22 cellular contexts compared by ENCODE assay signal in genomic region chr1:20093940-20094391, GRCh38. TPM values are rescaled to one million over a fixed set of nuclear protein-coding genes. Genes with fewer than 3 reads are reported as not detected.
DNase-seq lines count a peak whose midpoint lies in the region; ATAC-seq and TF ChIP-seq lines count a peak whose summit lies in the region.
"Had no signal": no experiment of that assay in that cellular context is flagged by ENCODE, and none has a peak within 500 bp of the region (broad histone marks: within the 10 kb centered on the region; RNA-seq: fewer than 3 reads in every experiment).

No MANE protein-coding gene starts in this region.

- H3K36me3 ChIP-seq in breast epithelium: no peaks in the 10 kb centered on the region
- H3K36me3 ChIP-seq in heart left ventricle: peaks cover 0 to 30% (median 20%) of the 10 kb centered on the region in 9 donors
- no peaks in the 10 kb centered on the region for H3K36me3 ChIP-seq in naive thymus-derived CD4-positive, alpha-beta T cell (ENCODE audit: control insufficient read depth in 2 of 3, insufficient read depth in 3 of 3, low read length in 3 of 3)

- no peaks in the 10 kb centered on the region for H3K27me3 ChIP-seq in breast epithelium
- no peaks in the 10 kb centered on the region for H3K27me3 ChIP-seq in heart left ventricle
- no peaks in the 10 kb centered on the region for H3K27me3 ChIP-seq in naive thymus-derived CD4-positive, alpha-beta T cell (ENCODE audit: control insufficient read depth in 2 of 2, insufficient read depth in 2 of 2, low read length in 2 of 2)

- ATAC-seq in heart left ventricle: peak; percentile 74 to 91 (median 80)
- ATAC-seq in naive thymus-derived CD4-positive, alpha-beta T cell: no peak
- ATAC-seq: activated naive CD8-positive, alpha-beta T cell treated with anti-CD3 and anti-CD28 coated beads, Interleukin-2, amount 50 U/mL, for 24 hours; HepG2 had no signal

- no peaks in the 10 kb centered on the region for H3K36me3 Mint-ChIP-seq in naive thymus-derived CD4-positive, alpha-beta T cell

- no peak overlapping the region for H3K4me3 Mint-ChIP-seq in naive thymus-derived CD4-positive, alpha-beta T cell
- H3K4me3 Mint-ChIP-seq: activated naive CD8-positive, alpha-beta T cell treated with anti-CD3 and anti-CD28 coated beads, Interleukin-2, amount 50 U/mL, for 24 hours; central memory CD8-positive, alpha-beta T cell; stimulated activated naive CD8-positive, alpha-beta T cell treated with anti-CD3 and anti-CD28 coated beads, Interleukin-15, Interleukin-2, amounts not matched to agents 100 ng/mL and 50 ng/mL, for 24 hours had no signal

- no peak overlapping the region for H3K27ac Mint-ChIP-seq in naive thymus-derived CD4-positive, alpha-beta T cell
- H3K27ac Mint-ChIP-seq: activated naive CD8-positive, alpha-beta T cell treated with anti-CD3 and anti-CD28 coated beads, Interleukin-2, amount 50 U/mL, for 24 hours; stimulated activated naive CD8-positive, alpha-beta T cell treated with anti-CD3 and anti-CD28 coated beads, Interleukin-15, Interleukin-2, amounts not matched to agents 100 ng/mL and 50 ng/mL, for 24 hours had no signal

- CTCF ChIA-PET in naive thymus-derived CD4-positive, alpha-beta T cell (lab: Charles Lee): interaction anchor here (0.6 kb wide), 2 partner anchors 54 to 58 kb away, joined by 3 read pairs; no protein-coding TSS in a partner anchor

- TF ChIP-seq POLR2A in breast epithelium (IDR thresholded peaks at IDR 0.05): no peak
- no peak for TF ChIP-seq POLR2A in heart left ventricle (IDR thresholded peaks at IDR 0.05)

- intact Hi-C loops in breast epithelium (cut with DNase I; ENCODE audit: low total_unique reads) (no loop called here), heart left ventricle (cut with DNase I) (loop anchor here in 3 of 10 donors (5.0 to 10.0 kb wide), 3 partner anchors 112 to 401 kb away; partner anchors contain the start of gene PLA2G2A (in 1 of the 3)), posterior vena cava (cut with DNase I) (no loop called here)
- intact Hi-C loops in naive thymus-derived CD4-positive, alpha-beta T cell (cut with micrococcal nuclease): no loop called here

- H3K27me3 Mint-ChIP-seq in naive thymus-derived CD4-positive, alpha-beta T cell: peaks cover 0 to 22% (median 5%) of the 10 kb centered on the region in 5 donors

- H3K4me3 ChIP-seq in breast epithelium (no peak overlapping the region), heart left ventricle (no peak overlapping the region)
- H3K4me3 ChIP-seq in naive thymus-derived CD4-positive, alpha-beta T cell (ENCODE audit: low read length): no peak overlapping the region

- TF ChIP-seq CTCF in breast epithelium (IDR thresholded peaks at IDR 0.05) (no peak), heart left ventricle (IDR thresholded peaks at IDR 0.05) (no peak)

- H3K4me1 ChIP-seq in breast epithelium (no peaks in the 10 kb centered on the region), heart left ventricle (peaks cover 0 to 16% (median 0%) of the 10 kb centered on the region in 12 donors)
- no peaks in the 10 kb centered on the region for H3K4me1 ChIP-seq in naive thymus-derived CD4-positive, alpha-beta T cell (ENCODE audit: control insufficient read depth in 2 of 2, insufficient read depth in 2 of 2, low read length in 2 of 2)

- 68 to 73% (median 71%) methylated on average over 5 of the region's 5 CpGs for WGBS in heart left ventricle, 4 donors

- H3K27ac ChIP-seq in breast epithelium: peak overlapping the region; percentile 71 to 78
- H3K27ac ChIP-seq in heart left ventricle: peak overlapping the region; percentile 18 to 85 (median 63)
- no peak overlapping the region for H3K27ac ChIP-seq in naive thymus-derived CD4-positive, alpha-beta T cell (ENCODE audit: low read depth, low read length)

- H3K9me3 ChIP-seq in breast epithelium: peaks cover 0 to 3% of the 10 kb centered on the region in 2 donors
- H3K9me3 ChIP-seq in heart left ventricle: peaks cover 0 to 13% (median 0%) of the 10 kb centered on the region in 12 donors
- no peaks in the 10 kb centered on the region for H3K9me3 ChIP-seq in naive thymus-derived CD4-positive, alpha-beta T cell (ENCODE audit: control insufficient read depth in 2 of 3, low read length in 3 of 3)

- POLR2A ChIA-PET in naive thymus-derived CD4-positive, alpha-beta T cell (lab: Charles Lee): no interaction called here

- peak in 1 of 2 donors; percentile 53 for DNase-seq in breast epithelium (ENCODE audit: low spot score in 2 of 2)
- DNase-seq in heart left ventricle: peak in 4 of 5 donors; percentile 39 to 85 (median 70)
- DNase-seq in posterior vena cava (ENCODE audit: low spot score): peak; percentile 90
- DNase-seq in ureter (ENCODE audit: low spot score): peak; percentile 54
- DNase-seq in naive thymus-derived CD4-positive, alpha-beta T cell: no peak
- no peak for DNase-seq in COLO668 (lab: John Stamatoyannopoulos, UW; ENCODE audit: unreplicated experiment)
- no peak for DNase-seq in epidermal melanocyte (ENCODE audit: insufficient read length, low spot score)
- DNase-seq: activated CD8-positive, alpha-beta memory T cell treated with anti-CD3 and anti-CD28 coated beads for 24 hours; activated naive CD8-positive, alpha-beta T cell treated with anti-CD3 and anti-CD28 coated beads, Interleukin-2, amount 50 U/mL, for 24 hours; effector CD8-positive, alpha-beta T cell; mesendoderm; MM.1S; NCI-H2029; NCI-H524; retina; SIG-M5 had no signal

- no peaks in the 10 kb centered on the region for H3K4me1 Mint-ChIP-seq in naive thymus-derived CD4-positive, alpha-beta T cell
- H3K4me1 Mint-ChIP-seq: activated naive CD8-positive, alpha-beta T cell treated with anti-CD3 and anti-CD28 coated beads, Interleukin-2, amount 50 U/mL, for 24 hours; central memory CD8-positive, alpha-beta T cell had no signal

- H3K9me3 Mint-ChIP-seq in naive thymus-derived CD4-positive, alpha-beta T cell: no peaks in the 10 kb centered on the region
- H3K9me3 Mint-ChIP-seq: activated naive CD8-positive, alpha-beta T cell treated with anti-CD3 and anti-CD28 coated beads, Interleukin-2, amount 50 U/mL, for 24 hours; central memory CD8-positive, alpha-beta T cell; stimulated activated naive CD8-positive, alpha-beta T cell treated with anti-CD3 and anti-CD28 coated beads, Interleukin-15, Interleukin-2, amounts not matched to agents 100 ng/mL and 50 ng/mL, for 24 hours had no signal

RNA-seq across cellular contexts. Expression of gene PLA2G5, which starts 24.0 kb away (rescaled TPM):
- total RNA-seq in breast epithelium: 1 to 10 TPM in 2 of 3 donors, under 1 TPM in 1; 0.88 to 9.4 (median 1.3) TPM
- 10 to 100 TPM; 31.9 to 80.3 (median 43.9) TPM for total RNA-seq in heart left ventricle
- 100 to 1,000 TPM in 1 of 2 donors, 10 to 100 TPM in 1; 25.6 to 102 TPM for polyA plus RNA-seq in heart left ventricle
- 1 to 10 TPM; 6.7 to 9.8 TPM for total RNA-seq in posterior vena cava
- 2.4 TPM for total RNA-seq in ureter
- total RNA-seq in naive thymus-derived CD4-positive, alpha-beta T cell: not detected
- polyA plus RNA-seq in naive thymus-derived CD4-positive, alpha-beta T cell: not detected
- total RNA-seq: HepG2; T-helper 2 cell treated with Interferon-gamma antibody and Interleukin-4, amounts not matched to agents 100 ng/mL and 5 ng/mL, for 36 hours had no signal
- polyA plus RNA-seq: BJ, HepG2, neural cell had no signal

RNA-seq across cellular contexts. Expression of gene PLA2G2D, which starts 25.4 kb away (rescaled TPM):
- under 1 TPM in 1 of 3 donors, not detected in 2; 0.44 TPM for total RNA-seq in breast epithelium
- 1 to 10 TPM in 1 of 9 donors, under 1 TPM in 1, not detected in 7; 0.85 to 5.4 TPM for total RNA-seq in heart left ventricle
- not detected for polyA plus RNA-seq in heart left ventricle
- total RNA-seq in posterior vena cava: not detected
- not detected for total RNA-seq in ureter
- not detected for total RNA-seq in naive thymus-derived CD4-positive, alpha-beta T cell
- not detected for polyA plus RNA-seq in naive thymus-derived CD4-positive, alpha-beta T cell
- total RNA-seq: HepG2; T-helper 2 cell treated with Interferon-gamma antibody and Interleukin-4, amounts not matched to agents 100 ng/mL and 5 ng/mL, for 36 hours had no signal
- polyA plus RNA-seq: BJ, HepG2, neural cell had no signal

RNA-seq across cellular contexts. Expression of gene PLA2G2F, which starts 45.2 kb away (rescaled TPM):
- total RNA-seq in breast epithelium (not detected), heart left ventricle (not detected), posterior vena cava (not detected), ureter (19.2 TPM)
- not detected for polyA plus RNA-seq in heart left ventricle
- total RNA-seq in naive thymus-derived CD4-positive, alpha-beta T cell: not detected
- not detected for polyA plus RNA-seq in naive thymus-derived CD4-positive, alpha-beta T cell
- total RNA-seq: HepG2; T-helper 2 cell treated with Interferon-gamma antibody and Interleukin-4, amounts not matched to agents 100 ng/mL and 5 ng/mL, for 36 hours had no signal
- polyA plus RNA-seq: BJ, HepG2, neural cell had no signal

Comparison
In these comparisons a context has a peak if more than half of its experiments do, and no peak if none do; other contexts are left out.
1. DNase-seq: peak in heart left ventricle (4 of 5), posterior vena cava (single experiment) and ureter (single experiment); none in naive thymus-derived CD4-positive, alpha-beta T cell (0 of 9), COLO668 (single experiment) and epidermal melanocyte (single experiment).
2. RNA of gene PLA2G2F, which starts 45.2 kb away (total RNA-seq): 19.2 TPM in ureter (single experiment); not detected in breast epithelium, not detected in heart left ventricle, not detected in posterior vena cava and not detected in naive thymus-derived CD4-positive, alpha-beta T cell; every median in the first group is over 10 times any median in the second.